In the genomic region with DNA sequence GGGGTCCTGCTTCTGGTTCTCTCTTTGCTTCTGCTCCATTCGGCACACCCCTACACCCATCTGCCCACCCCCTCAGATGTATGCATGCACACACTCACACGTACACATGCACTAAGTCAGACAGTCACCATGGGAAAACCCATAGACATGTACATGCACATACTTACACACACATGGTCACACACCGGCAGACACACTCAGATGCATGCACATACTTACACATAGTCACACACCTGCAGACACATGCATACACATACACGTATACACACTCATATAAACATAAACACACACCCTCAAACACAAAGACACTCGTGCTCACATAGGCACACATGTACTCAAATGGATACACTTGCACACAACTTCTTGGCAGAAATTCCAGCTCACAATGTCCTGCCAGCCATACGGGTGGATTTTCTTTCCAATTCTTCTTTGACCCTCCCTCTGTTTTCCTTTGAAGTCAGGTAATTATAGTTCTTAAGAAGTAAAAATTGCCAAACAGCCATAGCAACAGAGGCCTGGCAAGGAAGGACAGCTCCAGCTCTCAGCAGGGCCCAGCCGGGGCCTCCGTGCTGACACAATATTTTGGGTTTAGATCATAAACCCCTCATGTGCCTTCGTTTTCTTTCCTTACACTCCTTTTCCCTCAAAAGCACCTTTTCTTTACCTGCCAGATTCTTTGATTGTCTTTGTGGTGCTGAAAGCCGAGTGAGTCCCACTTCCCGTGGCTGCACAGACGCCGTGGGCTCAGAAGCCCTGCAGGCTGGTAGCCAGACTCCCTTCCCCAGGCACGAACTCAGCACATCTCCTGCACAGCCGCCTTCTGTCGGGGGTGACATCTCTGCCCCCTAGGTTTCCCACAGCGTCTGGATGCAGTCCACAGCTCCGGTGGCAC, we compare ENCODE assay signal across 21 cellular contexts.
DNase-seq lines count a peak whose midpoint lies in the region; ATAC-seq and TF ChIP-seq lines count a peak whose summit lies in the region.
"Had no signal": no experiment of that assay in that cellular context is flagged by ENCODE, and none has a peak within 500 bp of the region (broad histone marks: within the 10 kb centered on the region; RNA-seq: fewer than 3 reads in every experiment).

No MANE protein-coding gene starts in this region.

- no peak overlapping the region for H3K27ac ChIP-seq in body of pancreas
- H3K27ac ChIP-seq: adrenal gland, heart right ventricle, HL-60, ovary, sigmoid colon, uterus had no signal

- TF ChIP-seq CTCF in body of pancreas (IDR thresholded peaks at IDR 0.05) = no peak

- no peaks in the 10 kb centered on the region for H3K27me3 Mint-ChIP-seq in activated naive CD4-positive, alpha-beta T cell treated with anti-CD3 and anti-CD28 coated beads, Interleukin-2, amount 50 U/mL, for 24 hours
- H3K27me3 Mint-ChIP-seq in activated naive CD8-positive, alpha-beta T cell treated with anti-CD3 and anti-CD28 coated beads, Interleukin-2, amount 10 ng/mL, durations not matched to agents 7 days and 5 days = no peaks in the 10 kb centered on the region
- no peaks in the 10 kb centered on the region for H3K27me3 Mint-ChIP-seq in stimulated activated naive CD8-positive, alpha-beta T cell treated with anti-CD3 and anti-CD28 coated beads, Interleukin-15, Interleukin-2, amounts not matched to agents 100 ng/mL and 50 ng/mL, for 24 hours
- H3K27me3 Mint-ChIP-seq in stimulated activated naive B cell treated with anti-CD40 and anti-IgM and Interleukin-4, amounts not matched to agents 10 μg/mL and 1 μg/mL and 100 μg/mL, for 72 hours = peaks cover 48 to 60% of the 10 kb centered on the region in 2 donors

- peak overlapping the region; percentile 66 for H3K27ac Mint-ChIP-seq in activated naive CD4-positive, alpha-beta T cell treated with anti-CD3 and anti-CD28 coated beads, Interleukin-2, amount 50 U/mL, for 24 hours
- peak overlapping the region; percentile 68 for H3K27ac Mint-ChIP-seq in activated naive CD8-positive, alpha-beta T cell treated with anti-CD3 and anti-CD28 coated beads, Interleukin-2, amount 10 ng/mL, durations not matched to agents 7 days and 5 days
- H3K27ac Mint-ChIP-seq in stimulated activated naive CD8-positive, alpha-beta T cell treated with anti-CD3 and anti-CD28 coated beads, Interleukin-15, Interleukin-2, amounts not matched to agents 100 ng/mL and 50 ng/mL, for 24 hours = peak overlapping the region; percentile 0
- no peak overlapping the region for H3K27ac Mint-ChIP-seq in stimulated activated naive B cell treated with anti-CD40 and anti-IgM and Interleukin-4, amounts not matched to agents 10 μg/mL and 1 μg/mL and 100 μg/mL, for 72 hours
- H3K27ac Mint-ChIP-seq: activated B cell treated with CpG ODN at 0.5 μM for 24 hours had no signal

- no peaks in the 10 kb centered on the region for H3K36me3 ChIP-seq in body of pancreas (replicated peaks in 1 of 2; ENCODE audit: insufficient read depth in 1 of 2, low read depth in 2 of 2)
- H3K36me3 ChIP-seq: adrenal gland, HAP-1, heart right ventricle, ovary, sigmoid colon, uterus had no signal

- no peak overlapping the region for H3K4me3 ChIP-seq in body of pancreas
- H3K4me3 ChIP-seq: adrenal gland, HAP-1, heart right ventricle, ovary, sigmoid colon, uterus had no signal

- POLR2A ChIA-PET in activated naive CD8-positive, alpha-beta T cell treated with anti-CD3 and anti-CD28 coated beads, Interleukin-2, amount 10 ng/mL, durations not matched to agents 7 days and 5 days (lab: Charles Lee) = interaction anchor here (1.3 to 2.2 kb wide), 5 partner anchors 9 to 195 kb away, joined by 3 to 13 read pairs (median 5); a partner anchor contains a TSS

- H3K27me3 ChIP-seq in body of pancreas = no peaks in the 10 kb centered on the region
- H3K27me3 ChIP-seq: adrenal gland, ovary, sigmoid colon, uterus had no signal

- H3K9me3 ChIP-seq in body of pancreas = no peaks in the 10 kb centered on the region
- H3K9me3 ChIP-seq: adrenal gland, HAP-1, heart right ventricle, ovary, sigmoid colon, uterus had no signal

- no peaks in the 10 kb centered on the region for H3K9me3 Mint-ChIP-seq in activated naive CD4-positive, alpha-beta T cell treated with anti-CD3 and anti-CD28 coated beads, Interleukin-2, amount 50 U/mL, for 24 hours
- H3K9me3 Mint-ChIP-seq in activated naive CD8-positive, alpha-beta T cell treated with anti-CD3 and anti-CD28 coated beads, Interleukin-2, amount 10 ng/mL, durations not matched to agents 7 days and 5 days = no peaks in the 10 kb centered on the region
- H3K9me3 Mint-ChIP-seq in stimulated activated naive CD8-positive, alpha-beta T cell treated with anti-CD3 and anti-CD28 coated beads, Interleukin-15, Interleukin-2, amounts not matched to agents 100 ng/mL and 50 ng/mL, for 24 hours = no peaks in the 10 kb centered on the region
- no peaks in the 10 kb centered on the region for H3K9me3 Mint-ChIP-seq in stimulated activated naive B cell treated with anti-CD40 and anti-IgM and Interleukin-4, amounts not matched to agents 10 μg/mL and 1 μg/mL and 100 μg/mL, for 72 hours
- H3K9me3 Mint-ChIP-seq: activated B cell treated with CpG ODN at 0.5 μM for 24 hours had no signal

- H3K4me3 Mint-ChIP-seq in activated naive CD4-positive, alpha-beta T cell treated with anti-CD3 and anti-CD28 coated beads, Interleukin-2, amount 50 U/mL, for 24 hours = peak overlapping the region; percentile 27
- peak overlapping the region; percentile 34 for H3K4me3 Mint-ChIP-seq in activated naive CD8-positive, alpha-beta T cell treated with anti-CD3 and anti-CD28 coated beads, Interleukin-2, amount 10 ng/mL, durations not matched to agents 7 days and 5 days
- H3K4me3 Mint-ChIP-seq in stimulated activated naive CD8-positive, alpha-beta T cell treated with anti-CD3 and anti-CD28 coated beads, Interleukin-15, Interleukin-2, amounts not matched to agents 100 ng/mL and 50 ng/mL, for 24 hours = peak overlapping the region; percentile 1
- no peak overlapping the region for H3K4me3 Mint-ChIP-seq in stimulated activated naive B cell treated with anti-CD40 and anti-IgM and Interleukin-4, amounts not matched to agents 10 μg/mL and 1 μg/mL and 100 μg/mL, for 72 hours
- H3K4me3 Mint-ChIP-seq: activated B cell treated with CpG ODN at 0.5 μM for 24 hours had no signal

- no peak for DNase-seq in activated naive CD4-positive, alpha-beta T cell treated with anti-CD3 and anti-CD28 coated beads, Interleukin-2, amount 50 U/mL, for 16 hours
- DNase-seq in NCI-H2227 (lab: John Stamatoyannopoulos, UW; ENCODE audit: unreplicated experiment) (peak; percentile 35), body of pancreas (no peak)
- DNase-seq in activated naive CD8-positive, alpha-beta T cell treated with anti-CD3 and anti-CD28 coated beads, Interleukin-2, amount 10 ng/mL, durations not matched to agents 7 days and 5 days = no peak
- no peak for DNase-seq in stimulated activated naive B cell treated with anti-CD40 and anti-IgM and Interleukin-4, amounts not matched to agents 10 μg/mL and 1 μg/mL and 100 μg/mL, for 72 hours
- DNase-seq: activated B cell treated with CpG ODN at 0.5 μM for 24 hours, heart right ventricle, KBM-7, NCI-H2029 treated with DMSO at 0.1 percent for 48 hours, NCI-H510A, ovary, SHP77, sigmoid colon, T-helper 2 cell, uterus had no signal

- peak; percentile 49 for ATAC-seq in activated naive CD8-positive, alpha-beta T cell treated with anti-CD3 and anti-CD28 coated beads, Interleukin-2, amount 10 ng/mL, durations not matched to agents 7 days and 5 days (ENCODE audit: low read depth)
- no peak for ATAC-seq in stimulated activated naive B cell treated with anti-CD40 and anti-IgM and Interleukin-4, amounts not matched to agents 10 μg/mL and 1 μg/mL and 100 μg/mL, for 72 hours (replicated peaks)
- ATAC-seq in body of pancreas (no peak), GM19351 (IDR thresholded peaks at IDR 0.05; ENCODE audit: unreplicated experiment) (no peak)
- ATAC-seq: heart right ventricle had no signal

- intact Hi-C loops in body of pancreas (cut with DNase I) = no loop called here

- no peak for TF ChIP-seq POLR2A in body of pancreas (IDR thresholded peaks at IDR 0.05)

- peaks cover 74% of the 10 kb centered on the region for H3K4me1 Mint-ChIP-seq in activated naive CD4-positive, alpha-beta T cell treated with anti-CD3 and anti-CD28 coated beads, Interleukin-2, amount 50 U/mL, for 24 hours
- H3K4me1 Mint-ChIP-seq in activated naive CD8-positive, alpha-beta T cell treated with anti-CD3 and anti-CD28 coated beads, Interleukin-2, amount 10 ng/mL, durations not matched to agents 7 days and 5 days = peaks cover 66% of the 10 kb centered on the region
- H3K4me1 Mint-ChIP-seq in stimulated activated naive CD8-positive, alpha-beta T cell treated with anti-CD3 and anti-CD28 coated beads, Interleukin-15, Interleukin-2, amounts not matched to agents 100 ng/mL and 50 ng/mL, for 24 hours (ENCODE audit: low read depth) = peaks cover 63% of the 10 kb centered on the region
- H3K4me1 Mint-ChIP-seq in stimulated activated naive B cell treated with anti-CD40 and anti-IgM and Interleukin-4, amounts not matched to agents 10 μg/mL and 1 μg/mL and 100 μg/mL, for 72 hours = peaks cover 8 to 16% of the 10 kb centered on the region in 2 donors

- H3K4me1 ChIP-seq in body of pancreas = no peaks in the 10 kb centered on the region
- H3K4me1 ChIP-seq: adrenal gland, uterus had no signal

- 72 to 80% methylated on average over 17 to 18 of the region's 18 CpGs for WGBS in body of pancreas, 2 donors

- peaks cover 2% of the 10 kb centered on the region for H3K36me3 Mint-ChIP-seq in activated naive CD4-positive, alpha-beta T cell treated with anti-CD3 and anti-CD28 coated beads, Interleukin-2, amount 50 U/mL, for 24 hours
- H3K36me3 Mint-ChIP-seq in activated naive CD8-positive, alpha-beta T cell treated with anti-CD3 and anti-CD28 coated beads, Interleukin-2, amount 10 ng/mL, durations not matched to agents 7 days and 5 days = peaks cover 8% of the 10 kb centered on the region
- no peaks in the 10 kb centered on the region for H3K36me3 Mint-ChIP-seq in stimulated activated naive CD8-positive, alpha-beta T cell treated with anti-CD3 and anti-CD28 coated beads, Interleukin-15, Interleukin-2, amounts not matched to agents 100 ng/mL and 50 ng/mL, for 24 hours (ENCODE audit: low read depth)
- no peaks in the 10 kb centered on the region for H3K36me3 Mint-ChIP-seq in stimulated activated naive B cell treated with anti-CD40 and anti-IgM and Interleukin-4, amounts not matched to agents 10 μg/mL and 1 μg/mL and 100 μg/mL, for 72 hours

Comparison
In these comparisons a context has a peak if more than half of its experiments do, and no peak if none do; other contexts are left out.
1. H3K4me3 Mint-ChIP-seq: peak in activated naive CD4-positive, alpha-beta T cell treated with anti-CD3 and anti-CD28 coated beads, Interleukin-2, amount 50 U/mL, for 24 hours (single experiment), activated naive CD8-positive, alpha-beta T cell treated with anti-CD3 and anti-CD28 coated beads, Interleukin-2, amount 10 ng/mL, durations not matched to agents 7 days and 5 days (single experiment) and stimulated activated naive CD8-positive, alpha-beta T cell treated with anti-CD3 and anti-CD28 coated beads, Interleukin-15, Interleukin-2, amounts not matched to agents 100 ng/mL and 50 ng/mL, for 24 hours (single experiment); none in stimulated activated naive B cell treated with anti-CD40 and anti-IgM and Interleukin-4, amounts not matched to agents 10 μg/mL and 1 μg/mL and 100 μg/mL, for 72 hours (0 of 2).